Comparison of ENCODE assay signal across 13 cellular contexts in the genomic region with DNA sequence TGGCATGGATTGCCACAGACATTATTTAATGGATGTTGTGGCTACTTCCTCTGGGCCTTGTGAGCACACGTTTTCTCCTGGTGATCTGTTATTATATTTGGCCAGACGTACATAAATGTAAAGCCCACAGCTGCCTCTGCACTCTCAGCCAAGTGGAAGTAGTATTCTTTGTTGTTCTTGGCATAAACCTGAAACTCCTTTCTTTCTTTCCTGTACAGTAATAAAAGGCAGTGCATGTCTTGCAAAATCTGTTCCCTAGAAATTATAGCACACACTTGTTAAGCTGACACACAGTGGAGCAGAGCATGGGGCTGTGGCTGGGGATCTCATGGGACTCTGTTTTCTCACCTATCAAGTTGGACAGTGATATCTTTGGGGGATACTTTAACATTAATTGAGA. TPM values are rescaled to one million over a fixed set of nuclear protein-coding genes. Genes with fewer than 3 reads are reported as not detected.
DNase-seq lines count a peak whose midpoint lies in the region; ATAC-seq and TF ChIP-seq lines count a peak whose summit lies in the region.
"Had no signal": no experiment of that assay in that cellular context is flagged by ENCODE, and none has a peak within 500 bp of the region (broad histone marks: within the 10 kb centered on the region; RNA-seq: fewer than 3 reads in every experiment).

No MANE protein-coding gene starts in this region.

- WGBS in neuronal stem cell (ENCODE audit: extremely low coverage in 2 of 2, insufficient read length in 2 of 2, insufficient replicate concordance in 1 of 2), 2 donors, result no CpG with 5 or more reads among the region's 2 CpGs

- no peak overlapping the region for H3K23ac ChIP-seq in neuronal stem cell (ENCODE audit: low read depth, low read length, poor library complexity)

- H3K18ac ChIP-seq in neuronal stem cell (ENCODE audit: low read length), result no peak overlapping the region

- H2AK5ac ChIP-seq in neuronal stem cell (ENCODE audit: low read depth, low read length), result no peak overlapping the region

- no peak overlapping the region for H2BK12ac ChIP-seq in neuronal stem cell (ENCODE audit: low read length)

- no peak overlapping the region for H3K4me2 ChIP-seq in neuronal stem cell (ENCODE audit: insufficient read depth, low read length, poor library complexity, severe bottlenecking)

- H3K27me3 Mint-ChIP-seq in CD4-positive, CD25-positive, alpha-beta regulatory T cell, result no peaks in the 10 kb centered on the region
- H3K27me3 Mint-ChIP-seq: activated naive CD8-positive, alpha-beta T cell treated with anti-CD3 and anti-CD28 coated beads, Interleukin-2, amount 50 U/mL, for 24 hours; naive thymus-derived CD8-positive, alpha-beta T cell had no signal

- H3K27me3 ChIP-seq in CD4-positive, CD25-positive, alpha-beta regulatory T cell (ENCODE audit: control insufficient read depth, insufficient read depth, low read length), result no peaks in the 10 kb centered on the region
- no peaks in the 10 kb centered on the region for H3K27me3 ChIP-seq in neuronal stem cell (ENCODE audit: control insufficient read depth in 3 of 3, insufficient read depth in 3 of 3, low read depth in 1 of 3, low read length in 3 of 3)
- H3K27me3 ChIP-seq: transverse colon had no signal

- peaks cover 12% of the 10 kb centered on the region for H3K36me3 ChIP-seq in CD4-positive, CD25-positive, alpha-beta regulatory T cell (ENCODE audit: control insufficient read depth, insufficient read depth, low read length)
- peaks cover 3 to 20% of the 10 kb centered on the region in 2 donors for H3K36me3 ChIP-seq in neuronal stem cell (replicated peaks in 1 of 2; ENCODE audit: control insufficient read depth in 2 of 2, insufficient read depth in 2 of 2, low read length in 2 of 2)
- H3K36me3 ChIP-seq: transverse colon had no signal

- TF ChIP-seq CTCF in cardiac fibroblast (IDR thresholded peaks at IDR 0.05; ENCODE audit: low read depth, low read length), result no peak

- H4K8ac ChIP-seq in neuronal stem cell (ENCODE audit: low read depth, low read length), result no peak overlapping the region

- peaks cover 5% of the 10 kb centered on the region for H3K36me3 Mint-ChIP-seq in CD4-positive, CD25-positive, alpha-beta regulatory T cell

- peaks cover 8% of the 10 kb centered on the region for H3K4me1 ChIP-seq in CD4-positive, CD25-positive, alpha-beta regulatory T cell (ENCODE audit: control insufficient read depth, insufficient read depth, low read length, poor library complexity, severe bottlenecking)
- H3K4me1 ChIP-seq in neuronal stem cell (ENCODE audit: control insufficient read depth in 2 of 2, insufficient read depth in 1 of 2, low read depth in 1 of 2, low read length in 2 of 2), result peaks cover 5 to 7% of the 10 kb centered on the region in 2 donors

- intact Hi-C loops in left colon (cut with DNase I, micrococcal nuclease), result no loop called here

- H3K9me3 ChIP-seq in CD4-positive, CD25-positive, alpha-beta regulatory T cell (ENCODE audit: control insufficient read depth in 2 of 2, low read length in 2 of 2), result no peaks in the 10 kb centered on the region
- H3K9me3 ChIP-seq in neuronal stem cell (replicated peaks in 1 of 2; ENCODE audit: control insufficient read depth in 2 of 2, insufficient read depth in 1 of 2, low read depth in 1 of 2, low read length in 2 of 2), result no peaks in the 10 kb centered on the region
- H3K9me3 ChIP-seq: transverse colon had no signal

- no peak overlapping the region for H3K4me3 ChIP-seq in CD4-positive, CD25-positive, alpha-beta regulatory T cell (ENCODE audit: low read depth, low read length)
- H3K4me3 ChIP-seq in cardiac fibroblast (replicated peaks in 1 of 2; ENCODE audit: low read depth in 2 of 2, low read length in 2 of 2), result no peak overlapping the region
- no peak overlapping the region for H3K4me3 ChIP-seq in neuronal stem cell (ENCODE audit: low read length in 2 of 2)
- H3K4me3 ChIP-seq: transverse colon had no signal

- H3K14ac ChIP-seq in neuronal stem cell (ENCODE audit: low read length), result no peak overlapping the region

- H3K4me3 Mint-ChIP-seq in CD4-positive, CD25-positive, alpha-beta regulatory T cell, result no peak overlapping the region
- H3K4me3 Mint-ChIP-seq: activated naive CD8-positive, alpha-beta T cell treated with anti-CD3 and anti-CD28 coated beads, Interleukin-2, amount 50 U/mL, for 24 hours had no signal

- no peak overlapping the region for H4K91ac ChIP-seq in neuronal stem cell (ENCODE audit: low read depth, low read length, poor library complexity)

- peak overlapping the region in 2 of 3 donors; percentile 9 to 83 for H3K27ac Mint-ChIP-seq in CD4-positive, CD25-positive, alpha-beta regulatory T cell

- no peak overlapping the region for H2AFZ ChIP-seq in neuronal stem cell (ENCODE audit: low read length)

- H3K9me3 Mint-ChIP-seq in CD4-positive, CD25-positive, alpha-beta regulatory T cell, result no peaks in the 10 kb centered on the region
- H3K9me3 Mint-ChIP-seq: activated naive CD8-positive, alpha-beta T cell treated with anti-CD3 and anti-CD28 coated beads, Interleukin-2, amount 50 U/mL, for 24 hours; naive thymus-derived CD8-positive, alpha-beta T cell had no signal

- no peak for DNase-seq in CD4-positive, CD25-positive, alpha-beta regulatory T cell
- DNase-seq in NCI-H460 (ENCODE audit: extremely low read depth, low read depth), result peak; percentile 39
- DNase-seq in cardiac fibroblast (ENCODE audit: low read depth in 2 of 2), result peak; percentile 81 to 87
- DNase-seq in left colon, result no peak
- no peak for DNase-seq in NCI-H2171 (lab: John Stamatoyannopoulos, UW)
- DNase-seq in hepatic stellate cell (ENCODE audit: low spot score), result no peak
- no peak for DNase-seq in SKM-1 treated with dmso at 0.1 percent for 144 hours (lab: John Stamatoyannopoulos, UW; ENCODE audit: unreplicated experiment)
- DNase-seq in neuronal stem cell (ENCODE audit: low spot score), result no peak
- DNase-seq: activated naive CD8-positive, alpha-beta T cell treated with anti-CD3 and anti-CD28 coated beads, Interleukin-2, amount 50 U/mL, for 24 hours; naive thymus-derived CD8-positive, alpha-beta T cell; NCI-H2107; retina; transverse colon had no signal

- H3K27ac ChIP-seq in CD4-positive, CD25-positive, alpha-beta regulatory T cell (ENCODE audit: insufficient read depth, low read length, poor library complexity, severe bottlenecking), result no peak overlapping the region
- no peak overlapping the region for H3K27ac ChIP-seq in neuronal stem cell (replicated peaks; ENCODE audit: low read length)
- H3K27ac ChIP-seq: transverse colon had no signal

- no peak overlapping the region for H2BK15ac ChIP-seq in neuronal stem cell (ENCODE audit: low read length)

- H3K79me1 ChIP-seq in neuronal stem cell (ENCODE audit: low read depth, low read length), result peaks cover 6% of the 10 kb centered on the region

- no peak overlapping the region for H2BK5ac ChIP-seq in neuronal stem cell (ENCODE audit: low read length)

- no peak overlapping the region for H2BK120ac ChIP-seq in neuronal stem cell (ENCODE audit: low read depth, low read length)

- no peak overlapping the region for H3K4ac ChIP-seq in neuronal stem cell (ENCODE audit: low read length)

- ATAC-seq in CD4-positive, CD25-positive, alpha-beta regulatory T cell (ENCODE audit: low read depth in 2 of 2), result no peak
- ATAC-seq in left colon, result peak; percentile 72
- ATAC-seq: activated naive CD8-positive, alpha-beta T cell treated with anti-CD3 and anti-CD28 coated beads, Interleukin-2, amount 50 U/mL, for 24 hours; naive thymus-derived CD8-positive, alpha-beta T cell had no signal

- H3K9ac ChIP-seq in neuronal stem cell (ENCODE audit: low read depth, low read length, poor library complexity), result no peak overlapping the region

- H3K4me1 Mint-ChIP-seq in CD4-positive, CD25-positive, alpha-beta regulatory T cell, result peaks cover 38 to 87% (median 68%) of the 10 kb centered on the region in 4 donors

RNA-seq across cellular contexts. Expression of a gene that starts 20.8 kb away (rescaled TPM):
- total RNA-seq in CD4-positive, CD25-positive, alpha-beta regulatory T cell, result 12.4 TPM
- 10 to 100 TPM in 1 of 4 donors, 1 to 10 TPM in 3; 5.4 to 11.0 (median 8.5) TPM for polyA plus RNA-seq in CD4-positive, CD25-positive, alpha-beta regulatory T cell
- total RNA-seq in NCI-H460 (2014; rRNA removed; shearing (Covaris generic)), result 16.1 and 16.2 TPM in 2 replicates
- 6.7 and 7.9 TPM in 2 replicates for polyA plus RNA-seq in NCI-H460 (2014; cell fraction: nucleus; rRNA removed)
- total RNA-seq in left colon, result 10 to 100 TPM in 1 of 2 donors, 1 to 10 TPM in 1; 8.8 to 10.4 TPM
- 14.5 TPM for polyA plus RNA-seq in neuronal stem cell (2013, experiment 1 of 2)
- polyA plus RNA-seq in neuronal stem cell (2013, experiment 2 of 2), result 14.8 TPM

Comparison
In these comparisons a context has a peak if more than half of its experiments do, and no peak if none do; other contexts are left out.
1. DNase-seq: peak in NCI-H460 (single experiment) and cardiac fibroblast (2 of 2); none in CD4-positive, CD25-positive, alpha-beta regulatory T cell (0 of 3), left colon (0 of 2), NCI-H2171 (single experiment), hepatic stellate cell (single experiment), SKM-1 treated with dmso at 0.1 percent for 144 hours (single experiment) and neuronal stem cell (single experiment).